1 cellular context compared by ENCODE assay signal in genomic region chr1:52098139-52098871, GRCh38.
TF ChIP-seq lines count a peak whose summit lies in the region.

No MANE protein-coding gene starts in this region.

TF ChIP-seq in HepG2, 621 proteins besides CTCF, POLR2A, EP300 and RAD21 (continued from another document and continues in another):
- TF ChIP-seq NFAT5 (CRISPR knock-in tag; IDR thresholded peaks at IDR 0.05) (no peak), ZNF432 (CRISPR knock-in tag; IDR thresholded peaks at IDR 0.05; ENCODE audit: borderline replicate concordance) (no peak), SMARCC2 (IDR thresholded peaks at IDR 0.05) (no peak), FOSL2 (CRISPR knock-in tag; IDR thresholded peaks at IDR 0.05) (peak; percentile 74), NFKBIZ (CRISPR knock-in tag; IDR thresholded peaks at IDR 0.05) (peak; percentile 74), DRAP1 (CRISPR knock-in tag; IDR thresholded peaks at IDR 0.05) (no peak), HOXA3 (CRISPR knock-in tag; IDR thresholded peaks at IDR 0.05) (peak; percentile 73; the same call in 1 of the 2 replicates), ZNF317 (CRISPR knock-in tag; IDR thresholded peaks at IDR 0.05) (no peak), ZNF225 (CRISPR knock-in tag; IDR thresholded peaks at IDR 0.05) (no peak), TCF12 (IDR thresholded peaks at IDR 0.05) (no peak), TCF12 (CRISPR knock-in tag; IDR thresholded peaks at IDR 0.05) (0 out of 2 replicates have a peak, but pooled peaks have one; percentile 44), MNT (IDR thresholded peaks at IDR 0.05) (0 out of 2 replicates have a peak, but pooled peaks have one; percentile 21), DPF2 (CRISPR knock-in tag; IDR thresholded peaks at IDR 0.05; ENCODE audit: borderline replicate concordance, low read depth) (peak; percentile 75; the same call in 1 of the 2 replicates), HNF4G (IDR thresholded peaks at IDR 0.05; ENCODE audit: borderline replicate concordance, low read depth, low read length) (no peak), HNF4G (CRISPR knock-in tag; IDR thresholded peaks at IDR 0.05; ENCODE audit: borderline replicate concordance, low read depth) (no peak), AGO2 (optimal IDR thresholded peaks at IDR 0.05; ENCODE audit: low read depth, low read length) (no peak), ZNF552 (CRISPR knock-in tag; IDR thresholded peaks at IDR 0.05; ENCODE audit: borderline replicate concordance) (no peak), TBL1XR1 (IDR thresholded peaks at IDR 0.05; ENCODE audit: borderline replicate concordance, low read length, partially characterized antibody) (no peak), MXD4 (CRISPR knock-in tag; IDR thresholded peaks at IDR 0.05) (no peak)
- TF ChIP-seq, protein P1, sequence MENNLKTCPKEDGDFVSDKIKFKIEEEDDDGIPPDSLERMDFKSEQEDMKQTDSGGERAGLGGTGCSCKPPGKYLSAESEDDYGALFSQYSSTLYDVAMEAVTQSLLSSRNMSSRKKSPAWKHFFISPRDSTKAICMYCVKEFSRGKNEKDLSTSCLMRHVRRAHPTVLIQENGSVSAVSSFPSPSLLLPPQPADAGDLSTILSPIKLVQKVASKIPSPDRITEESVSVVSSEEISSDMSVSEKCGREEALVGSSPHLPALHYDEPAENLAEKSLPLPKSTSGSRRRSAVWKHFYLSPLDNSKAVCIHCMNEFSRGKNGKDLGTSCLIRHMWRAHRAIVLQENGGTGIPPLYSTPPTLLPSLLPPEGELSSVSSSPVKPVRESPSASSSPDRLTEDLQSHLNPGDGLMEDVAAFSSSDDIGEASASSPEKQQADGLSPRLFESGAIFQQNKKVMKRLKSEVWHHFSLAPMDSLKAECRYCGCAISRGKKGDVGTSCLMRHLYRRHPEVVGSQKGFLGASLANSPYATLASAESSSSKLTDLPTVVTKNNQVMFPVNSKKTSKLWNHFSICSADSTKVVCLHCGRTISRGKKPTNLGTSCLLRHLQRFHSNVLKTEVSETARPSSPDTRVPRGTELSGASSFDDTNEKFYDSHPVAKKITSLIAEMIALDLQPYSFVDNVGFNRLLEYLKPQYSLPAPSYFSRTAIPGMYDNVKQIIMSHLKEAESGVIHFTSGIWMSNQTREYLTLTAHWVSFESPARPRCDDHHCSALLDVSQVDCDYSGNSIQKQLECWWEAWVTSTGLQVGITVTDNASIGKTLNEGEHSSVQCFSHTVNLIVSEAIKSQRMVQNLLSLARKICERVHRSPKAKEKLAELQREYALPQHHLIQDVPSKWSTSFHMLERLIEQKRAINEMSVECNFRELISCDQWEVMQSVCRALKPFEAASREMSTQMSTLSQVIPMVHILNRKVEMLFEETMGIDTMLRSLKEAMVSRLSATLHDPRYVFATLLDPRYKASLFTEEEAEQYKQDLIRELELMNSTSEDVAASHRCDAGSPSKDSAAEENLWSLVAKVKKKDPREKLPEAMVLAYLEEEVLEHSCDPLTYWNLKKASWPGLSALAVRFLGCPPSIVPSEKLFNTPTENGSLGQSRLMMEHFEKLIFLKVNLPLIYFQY (CRISPR knock-in tag; IDR thresholded peaks at IDR 0.05; ENCODE audit: borderline replicate concordance) = peak; percentile 53; the same call in 1 of the 2 replicates
- TF ChIP-seq, protein P2, sequence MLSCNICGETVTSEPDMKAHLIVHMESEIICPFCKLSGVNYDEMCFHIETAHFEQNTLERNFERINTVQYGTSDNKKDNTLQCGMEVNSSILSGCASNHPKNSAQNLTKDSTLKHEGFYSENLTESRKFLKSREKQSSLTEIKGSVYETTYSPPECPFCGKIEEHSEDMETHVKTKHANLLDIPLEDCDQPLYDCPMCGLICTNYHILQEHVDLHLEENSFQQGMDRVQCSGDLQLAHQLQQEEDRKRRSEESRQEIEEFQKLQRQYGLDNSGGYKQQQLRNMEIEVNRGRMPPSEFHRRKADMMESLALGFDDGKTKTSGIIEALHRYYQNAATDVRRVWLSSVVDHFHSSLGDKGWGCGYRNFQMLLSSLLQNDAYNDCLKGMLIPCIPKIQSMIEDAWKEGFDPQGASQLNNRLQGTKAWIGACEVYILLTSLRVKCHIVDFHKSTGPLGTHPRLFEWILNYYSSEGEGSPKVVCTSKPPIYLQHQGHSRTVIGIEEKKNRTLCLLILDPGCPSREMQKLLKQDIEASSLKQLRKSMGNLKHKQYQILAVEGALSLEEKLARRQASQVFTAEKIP (CRISPR knock-in tag; IDR thresholded peaks at IDR 0.05; ENCODE audit: borderline replicate concordance) = no peak
- TF ChIP-seq, protein P3, sequence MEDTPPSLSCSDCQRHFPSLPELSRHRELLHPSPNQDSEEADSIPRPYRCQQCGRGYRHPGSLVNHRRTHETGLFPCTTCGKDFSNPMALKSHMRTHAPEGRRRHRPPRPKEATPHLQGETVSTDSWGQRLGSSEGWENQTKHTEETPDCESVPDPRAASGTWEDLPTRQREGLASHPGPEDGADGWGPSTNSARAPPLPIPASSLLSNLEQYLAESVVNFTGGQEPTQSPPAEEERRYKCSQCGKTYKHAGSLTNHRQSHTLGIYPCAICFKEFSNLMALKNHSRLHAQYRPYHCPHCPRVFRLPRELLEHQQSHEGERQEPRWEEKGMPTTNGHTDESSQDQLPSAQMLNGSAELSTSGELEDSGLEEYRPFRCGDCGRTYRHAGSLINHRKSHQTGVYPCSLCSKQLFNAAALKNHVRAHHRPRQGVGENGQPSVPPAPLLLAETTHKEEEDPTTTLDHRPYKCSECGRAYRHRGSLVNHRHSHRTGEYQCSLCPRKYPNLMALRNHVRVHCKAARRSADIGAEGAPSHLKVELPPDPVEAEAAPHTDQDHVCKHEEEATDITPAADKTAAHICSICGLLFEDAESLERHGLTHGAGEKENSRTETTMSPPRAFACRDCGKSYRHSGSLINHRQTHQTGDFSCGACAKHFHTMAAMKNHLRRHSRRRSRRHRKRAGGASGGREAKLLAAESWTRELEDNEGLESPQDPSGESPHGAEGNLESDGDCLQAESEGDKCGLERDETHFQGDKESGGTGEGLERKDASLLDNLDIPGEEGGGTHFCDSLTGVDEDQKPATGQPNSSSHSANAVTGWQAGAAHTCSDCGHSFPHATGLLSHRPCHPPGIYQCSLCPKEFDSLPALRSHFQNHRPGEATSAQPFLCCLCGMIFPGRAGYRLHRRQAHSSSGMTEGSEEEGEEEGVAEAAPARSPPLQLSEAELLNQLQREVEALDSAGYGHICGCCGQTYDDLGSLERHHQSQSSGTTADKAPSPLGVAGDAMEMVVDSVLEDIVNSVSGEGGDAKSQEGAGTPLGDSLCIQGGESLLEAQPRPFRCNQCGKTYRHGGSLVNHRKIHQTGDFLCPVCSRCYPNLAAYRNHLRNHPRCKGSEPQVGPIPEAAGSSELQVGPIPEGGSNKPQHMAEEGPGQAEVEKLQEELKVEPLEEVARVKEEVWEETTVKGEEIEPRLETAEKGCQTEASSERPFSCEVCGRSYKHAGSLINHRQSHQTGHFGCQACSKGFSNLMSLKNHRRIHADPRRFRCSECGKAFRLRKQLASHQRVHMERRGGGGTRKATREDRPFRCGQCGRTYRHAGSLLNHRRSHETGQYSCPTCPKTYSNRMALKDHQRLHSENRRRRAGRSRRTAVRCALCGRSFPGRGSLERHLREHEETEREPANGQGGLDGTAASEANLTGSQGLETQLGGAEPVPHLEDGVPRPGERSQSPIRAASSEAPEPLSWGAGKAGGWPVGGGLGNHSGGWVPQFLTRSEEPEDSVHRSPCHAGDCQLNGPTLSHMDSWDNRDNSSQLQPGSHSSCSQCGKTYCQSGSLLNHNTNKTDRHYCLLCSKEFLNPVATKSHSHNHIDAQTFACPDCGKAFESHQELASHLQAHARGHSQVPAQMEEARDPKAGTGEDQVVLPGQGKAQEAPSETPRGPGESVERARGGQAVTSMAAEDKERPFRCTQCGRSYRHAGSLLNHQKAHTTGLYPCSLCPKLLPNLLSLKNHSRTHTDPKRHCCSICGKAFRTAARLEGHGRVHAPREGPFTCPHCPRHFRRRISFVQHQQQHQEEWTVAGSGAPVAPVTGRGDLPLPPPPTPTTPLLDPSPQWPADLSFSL (CRISPR knock-in tag; IDR thresholded peaks at IDR 0.05) = no peak
- TF ChIP-seq, protein P4, sequence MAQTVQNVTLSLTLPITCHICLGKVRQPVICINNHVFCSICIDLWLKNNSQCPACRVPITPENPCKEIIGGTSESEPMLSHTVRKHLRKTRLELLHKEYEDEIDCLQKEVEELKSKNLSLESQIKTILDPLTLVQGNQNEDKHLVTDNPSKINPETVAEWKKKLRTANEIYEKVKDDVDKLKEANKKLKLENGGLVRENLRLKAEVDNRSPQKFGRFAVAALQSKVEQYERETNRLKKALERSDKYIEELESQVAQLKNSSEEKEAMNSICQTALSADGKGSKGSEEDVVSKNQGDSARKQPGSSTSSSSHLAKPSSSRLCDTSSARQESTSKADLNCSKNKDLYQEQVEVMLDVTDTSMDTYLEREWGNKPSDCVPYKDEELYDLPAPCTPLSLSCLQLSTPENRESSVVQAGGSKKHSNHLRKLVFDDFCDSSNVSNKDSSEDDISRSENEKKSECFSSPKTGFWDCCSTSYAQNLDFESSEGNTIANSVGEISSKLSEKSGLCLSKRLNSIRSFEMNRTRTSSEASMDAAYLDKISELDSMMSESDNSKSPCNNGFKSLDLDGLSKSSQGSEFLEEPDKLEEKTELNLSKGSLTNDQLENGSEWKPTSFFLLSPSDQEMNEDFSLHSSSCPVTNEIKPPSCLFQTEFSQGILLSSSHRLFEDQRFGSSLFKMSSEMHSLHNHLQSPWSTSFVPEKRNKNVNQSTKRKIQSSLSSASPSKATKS (CRISPR knock-in tag; IDR thresholded peaks at IDR 0.05) = no peak
- TF ChIP-seq, protein P5, sequence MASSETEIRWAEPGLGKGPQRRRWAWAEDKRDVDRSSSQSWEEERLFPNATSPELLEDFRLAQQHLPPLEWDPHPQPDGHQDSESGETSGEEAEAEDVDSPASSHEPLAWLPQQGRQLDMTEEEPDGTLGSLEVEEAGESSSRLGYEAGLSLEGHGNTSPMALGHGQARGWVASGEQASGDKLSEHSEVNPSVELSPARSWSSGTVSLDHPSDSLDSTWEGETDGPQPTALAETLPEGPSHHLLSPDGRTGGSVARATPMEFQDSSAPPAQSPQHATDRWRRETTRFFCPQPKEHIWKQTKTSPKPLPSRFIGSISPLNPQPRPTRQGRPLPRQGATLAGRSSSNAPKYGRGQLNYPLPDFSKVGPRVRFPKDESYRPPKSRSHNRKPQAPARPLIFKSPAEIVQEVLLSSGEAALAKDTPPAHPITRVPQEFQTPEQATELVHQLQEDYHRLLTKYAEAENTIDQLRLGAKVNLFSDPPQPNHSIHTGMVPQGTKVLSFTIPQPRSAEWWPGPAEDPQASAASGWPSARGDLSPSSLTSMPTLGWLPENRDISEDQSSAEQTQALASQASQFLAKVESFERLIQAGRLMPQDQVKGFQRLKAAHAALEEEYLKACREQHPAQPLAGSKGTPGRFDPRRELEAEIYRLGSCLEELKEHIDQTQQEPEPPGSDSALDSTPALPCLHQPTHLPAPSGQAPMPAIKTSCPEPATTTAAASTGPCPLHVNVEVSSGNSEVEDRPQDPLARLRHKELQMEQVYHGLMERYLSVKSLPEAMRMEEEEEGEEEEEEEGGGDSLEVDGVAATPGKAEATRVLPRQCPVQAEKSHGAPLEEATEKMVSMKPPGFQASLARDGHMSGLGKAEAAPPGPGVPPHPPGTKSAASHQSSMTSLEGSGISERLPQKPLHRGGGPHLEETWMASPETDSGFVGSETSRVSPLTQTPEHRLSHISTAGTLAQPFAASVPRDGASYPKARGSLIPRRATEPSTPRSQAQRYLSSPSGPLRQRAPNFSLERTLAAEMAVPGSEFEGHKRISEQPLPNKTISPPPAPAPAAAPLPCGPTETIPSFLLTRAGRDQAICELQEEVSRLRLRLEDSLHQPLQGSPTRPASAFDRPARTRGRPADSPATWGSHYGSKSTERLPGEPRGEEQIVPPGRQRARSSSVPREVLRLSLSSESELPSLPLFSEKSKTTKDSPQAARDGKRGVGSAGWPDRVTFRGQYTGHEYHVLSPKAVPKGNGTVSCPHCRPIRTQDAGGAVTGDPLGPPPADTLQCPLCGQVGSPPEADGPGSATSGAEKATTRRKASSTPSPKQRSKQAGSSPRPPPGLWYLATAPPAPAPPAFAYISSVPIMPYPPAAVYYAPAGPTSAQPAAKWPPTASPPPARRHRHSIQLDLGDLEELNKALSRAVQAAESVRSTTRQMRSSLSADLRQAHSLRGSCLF (CRISPR knock-in tag; IDR thresholded peaks at IDR 0.05; ENCODE audit: borderline replicate concordance) = no peak
